11 cellular contexts compared by ENCODE assay signal in genomic region chr2:159895258-159896209, GRCh38. TPM values are rescaled to one million over a fixed set of nuclear protein-coding genes. Genes with fewer than 3 reads are reported as not detected.
A peak's percentile ranks its signal among the peaks of the same experiment; 100 is the strongest.
DNase-seq lines count a peak whose midpoint lies in the region; ATAC-seq, FAIRE-seq and TF ChIP-seq lines count a peak whose summit lies in the region.
"Had no signal": no experiment of that assay in that cellular context is flagged by ENCODE, and none has a peak within 500 bp of the region (broad histone marks: within the 10 kb centered on the region; RNA-seq: fewer than 3 reads in every experiment).

No MANE protein-coding gene starts in this region.

- H3K9me3 Mint-ChIP-seq in effector memory CD8-positive, alpha-beta T cell, result no peaks in the 10 kb centered on the region
- H3K9me3 Mint-ChIP-seq in nephron progenitor cell, result no peaks in the 10 kb centered on the region

- FAIRE-seq in GM12891 (lab: Jason Lieb, UNC) (peak; percentile 84), H54 (lab: Jason Lieb, UNC) (no peak)

- no peak for TF ChIP-seq CTCF in nephron progenitor cell (IDR thresholded peaks at IDR 0.05)

- TF ChIP-seq POLR2A in GM12891 (IDR thresholded peaks at IDR 0.05; ENCODE audit: low read depth, low read length) (no peak), H54 (IDR thresholded peaks at IDR 0.05; ENCODE audit: low read depth, low read length) (no peak)

- H3K4me3 Mint-ChIP-seq in effector memory CD8-positive, alpha-beta T cell, result no peak overlapping the region
- no peak overlapping the region for H3K4me3 Mint-ChIP-seq in nephron progenitor cell

- peaks cover 15% of the 10 kb centered on the region for H3K36me3 Mint-ChIP-seq in effector memory CD8-positive, alpha-beta T cell (ENCODE audit: insufficient read depth)
- H3K36me3 Mint-ChIP-seq in nephron progenitor cell (ENCODE audit: low read depth), result no peaks in the 10 kb centered on the region

- ATAC-seq in GM19351 (IDR thresholded peaks at IDR 0.05; ENCODE audit: unreplicated experiment) (peak; percentile 59), HG03095 (IDR thresholded peaks at IDR 0.05; ENCODE audit: unreplicated experiment) (peak; percentile 51)
- peak; percentile 63 for ATAC-seq in effector memory CD8-positive, alpha-beta T cell (replicated peaks)

- H3K4me1 Mint-ChIP-seq in effector memory CD8-positive, alpha-beta T cell (ENCODE audit: low read depth in 2 of 2), result peaks cover 18 to 28% of the 10 kb centered on the region in 2 donors
- H3K4me1 Mint-ChIP-seq in nephron progenitor cell, result peaks cover 9% of the 10 kb centered on the region

- DNase-seq in GM12891 (ENCODE audit: insufficient read length, low spot score) (no peak), Kasumi-1 (lab: John Stamatoyannopoulos, UW) (no peak), NCI-H446 (lab: John Stamatoyannopoulos, UW) (no peak), H54 (ENCODE audit: insufficient read length, low spot score) (no peak), nephron progenitor cell (no peak)
- DNase-seq in effector memory CD8-positive, alpha-beta T cell, result no peak
- DNase-seq: ovary, Right ventricle myocardium superior, transverse colon had no signal

- H3K27ac Mint-ChIP-seq in effector memory CD8-positive, alpha-beta T cell, result peak overlapping the region in 1 of 2 donors; percentile 9
- H3K27ac Mint-ChIP-seq in nephron progenitor cell, result no peak overlapping the region

- H3K27me3 Mint-ChIP-seq in effector memory CD8-positive, alpha-beta T cell, result no peaks in the 10 kb centered on the region
- H3K27me3 Mint-ChIP-seq in nephron progenitor cell (ENCODE audit: low read depth, poor library complexity), result peaks cover 28% of the 10 kb centered on the region

TF ChIP-seq in GM12891, 5 proteins besides CTCF, POLR2A, EP300 and RAD21:
- no peak for TF ChIP-seq POU2F2 (IDR thresholded peaks at IDR 0.05; ENCODE audit: low read depth, low read length)
- TF ChIP-seq SPI1 (IDR thresholded peaks at IDR 0.05; ENCODE audit: low read depth, low read length), result no peak
- peak; percentile 47 for TF ChIP-seq POLR2AphosphoS5 (IDR thresholded peaks at IDR 0.05; ENCODE audit: low read depth, low read length)
- peak; percentile 38; the same call in 1 of the 2 replicates for TF ChIP-seq TAF1 (IDR thresholded peaks at IDR 0.05; ENCODE audit: low read depth, low read length)

RNA-seq across cellular contexts. Expression of gene LY75, which starts 9.0 kb away (rescaled TPM):
- 42.3 TPM for polyA plus RNA-seq in GM12891 (2012; ENCODE audit: low read depth, missing spikeins)
